19 cellular contexts compared by ENCODE assay signal in the genomic region with DNA sequence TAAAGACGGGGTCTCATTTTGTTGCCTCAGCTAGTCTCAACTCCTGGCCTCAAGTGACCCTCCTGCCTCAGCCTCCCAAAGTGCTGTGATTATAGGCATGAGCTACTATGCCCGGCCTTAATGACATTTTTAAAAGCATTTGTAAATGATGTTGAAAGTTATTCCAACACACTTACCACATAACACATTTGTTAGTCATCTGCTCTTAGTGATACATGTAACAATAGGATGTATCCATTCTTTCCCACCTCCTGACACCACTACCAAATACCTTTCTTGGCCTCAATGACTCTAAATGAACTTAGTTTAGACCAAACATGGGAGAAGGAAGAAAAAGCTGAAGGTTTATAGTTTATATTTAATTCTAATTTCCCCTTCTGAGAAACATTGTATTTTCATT. TPM values are rescaled to one million over a fixed set of nuclear protein-coding genes. Genes with fewer than 3 reads are reported as not detected.
DNase-seq lines count a peak whose midpoint lies in the region; ATAC-seq and TF ChIP-seq lines count a peak whose summit lies in the region.
"Had no signal": no experiment of that assay in that cellular context is flagged by ENCODE, and none has a peak within 500 bp of the region (broad histone marks: within the 10 kb centered on the region; RNA-seq: fewer than 3 reads in every experiment).

No MANE protein-coding gene starts in this region.

- no peak overlapping the region for H3K27ac Mint-ChIP-seq in activated T-helper 17 cell treated with anti-CD3 and anti-CD28 coated beads, Interleukin-2, amount 50 U/mL, for 72 hours
- H3K27ac Mint-ChIP-seq: dendritic cell treated with granulocyte-macrophage colony-stimulating factor and Interleukin-4, amounts not matched to agents 40 ng/mL and 50 ng/mL, for 4 days had no signal

- H3K4me3 ChIP-seq in fibroblast of the aortic adventitia (ENCODE audit: low read depth, low read length) = no peak overlapping the region
- H3K4me3 ChIP-seq: lower lobe of right lung, thyroid gland had no signal

- peak; percentile 7 for ATAC-seq in activated T-helper 17 cell treated with anti-CD3 and anti-CD28 coated beads, Interleukin-2, amount 50 U/mL, for 72 hours (replicated peaks)

- peak; percentile 33 for DNase-seq in A172 (ENCODE audit: low spot score)
- peak; percentile 48 for DNase-seq in GM03348 (ENCODE audit: low spot score)
- DNase-seq in fibroblast of the aortic adventitia (ENCODE audit: low read depth) = peak; percentile 75
- no peak for DNase-seq in NCI-H69 (lab: John Stamatoyannopoulos, UW)
- DNase-seq in activated CD4-positive, alpha-beta T cell treated with anti-CD3 and anti-CD28 coated beads for 4 hours = no peak
- no peak for DNase-seq in KG1 (lab: John Stamatoyannopoulos, UW)
- DNase-seq in NCI-H1436 treated with DMSO at 0.1 percent for 48 hours (lab: John Stamatoyannopoulos, UW) = no peak
- DNase-seq: DMS 273 treated with DMSO at 0.1 percent for 48 hours; lower lobe of right lung; NCI-H2029 treated with DMSO at 0.1 percent for 48 hours; NCI-H748 treated with DMSO at 0.1 percent for 48 hours; nephron progenitor cell; right cardiac atrium; RPMI8226; stimulated activated CD4-positive, alpha-beta T cell treated with anti-CD3 and anti-CD28 coated beads, Interleukin-2, amount 100 ng/mL, for 48 hours; stimulated activated CD8-positive, alpha-beta memory T cell treated with anti-CD3 and anti-CD28 coated beads, Interleukin-4, amount 100 ng/mL, for 48 hours; thyroid gland had no signal

- no peaks in the 10 kb centered on the region for H3K36me3 Mint-ChIP-seq in activated T-helper 17 cell treated with anti-CD3 and anti-CD28 coated beads, Interleukin-2, amount 50 U/mL, for 72 hours (ENCODE audit: low read depth)

- H3K4me1 Mint-ChIP-seq in activated T-helper 17 cell treated with anti-CD3 and anti-CD28 coated beads, Interleukin-2, amount 50 U/mL, for 72 hours = peaks cover 22% of the 10 kb centered on the region

- peaks cover 3% of the 10 kb centered on the region for H3K9me3 Mint-ChIP-seq in activated T-helper 17 cell treated with anti-CD3 and anti-CD28 coated beads, Interleukin-2, amount 50 U/mL, for 72 hours
- H3K9me3 Mint-ChIP-seq: dendritic cell treated with granulocyte-macrophage colony-stimulating factor and Interleukin-4, amounts not matched to agents 40 ng/mL and 50 ng/mL, for 4 days had no signal

- TF ChIP-seq CTCF in fibroblast of the aortic adventitia (IDR thresholded peaks at IDR 0.05; ENCODE audit: insufficient read depth, low read length) = no peak

- no peak overlapping the region for H3K4me3 Mint-ChIP-seq in activated T-helper 17 cell treated with anti-CD3 and anti-CD28 coated beads, Interleukin-2, amount 50 U/mL, for 72 hours
- H3K4me3 Mint-ChIP-seq: dendritic cell treated with granulocyte-macrophage colony-stimulating factor and Interleukin-4, amounts not matched to agents 40 ng/mL and 50 ng/mL, for 4 days; nephron progenitor cell had no signal

- H3K27me3 Mint-ChIP-seq in activated T-helper 17 cell treated with anti-CD3 and anti-CD28 coated beads, Interleukin-2, amount 50 U/mL, for 72 hours = no peaks in the 10 kb centered on the region

RNA-seq across cellular contexts. Expression of gene MEDAG, which starts 59.8 kb away (rescaled TPM):
- not detected in 2 replicates for total RNA-seq in A172 (2014; rRNA removed; shearing (Covaris generic))
- under 1 TPM in 1 of 2 donors, not detected in 1; 0.21 TPM for total RNA-seq in activated T-helper 17 cell treated with anti-CD3 and anti-CD28 coated beads, Interleukin-2, amount 50 U/mL, for 72 hours
- total RNA-seq in fibroblast of the aortic adventitia (ENCODE audit: low replicate concordance) = 122 and 325 TPM in 2 replicates

Comparison
In these comparisons a context has a peak if more than half of its experiments do, and no peak if none do; other contexts are left out.
1. DNase-seq: peak in A172 (single experiment), GM03348 (single experiment) and fibroblast of the aortic adventitia (single experiment); none in NCI-H69 (single experiment), activated CD4-positive, alpha-beta T cell treated with anti-CD3 and anti-CD28 coated beads for 4 hours (0 of 2), KG1 (single experiment) and NCI-H1436 treated with DMSO at 0.1 percent for 48 hours (single experiment).
2. RNA of gene MEDAG, which starts 59.8 kb away (total RNA-seq): 122 to 325 TPM in fibroblast of the aortic adventitia; 0.21 TPM in activated T-helper 17 cell treated with anti-CD3 and anti-CD28 coated beads, Interleukin-2, amount 50 U/mL, for 72 hours and not detected in A172; every median in the first group is over 100 times any median in the second.